Comparison of ENCODE assay signal across 19 cellular contexts in genomic region chr18:71878226-71878625, GRCh38.
"Had no signal": no experiment of that assay in that cellular context is flagged by ENCODE, and none has a peak within 500 bp of the region (broad histone marks: within the 10 kb centered on the region; RNA-seq: fewer than 3 reads in every experiment).

No MANE protein-coding gene starts in this region.

- FAIRE-seq: astrocyte, bronchial epithelial cell, kidney had no signal

- DNase-seq: activated CD4-positive, alpha-beta T cell treated with anti-CD3 and anti-CD28 coated beads for 1 hour; activated CD8-positive, alpha-beta memory T cell treated with anti-CD3 and anti-CD28 coated beads for 24 hours; activated CD8-positive, alpha-beta memory T cell treated with anti-CD3 and anti-CD28 coated beads, Interleukin-2, amount 50 U/mL, for 48 hours; activated effector memory CD4-positive, alpha-beta T cell treated with Interleukin-2 at 50 U/mL for 16 hours; activated T-cell treated with anti-CD3 and anti-CD28 coated beads, Interleukin-2, amount 50 U/mL, for 48 hours; cerebellar nuclear complex; cortex of kidney; gastrocnemius medialis; heart left ventricle; kidney; left ventricle myocardium inferior; stimulated activated CD4-positive, alpha-beta T cell treated with anti-CD3 and anti-CD28 coated beads, Interleukin-4, amount 100 ng/mL, for 24 hours; stomach; WERI-Rb-1 had no signal

- H3K4me3 ChIP-seq: gastrocnemius medialis, heart left ventricle, left ventricle myocardium inferior, smooth muscle cell, stomach had no signal

- ATAC-seq: gastrocnemius medialis; heart left ventricle; sciatic nerve; stimulated activated effector memory CD8-positive, alpha-beta T cell treated with anti-CD3 and anti-CD28 coated beads, Interleukin-12 subunit alpha, Interleukin-12 subunit beta, amount 100 ng/mL, for 72 hours had no signal
